8 cellular contexts compared by ENCODE assay signal in genomic region chr11:59556883-59557205, GRCh38. TPM values are rescaled to one million over a fixed set of nuclear protein-coding genes. Genes with fewer than 3 reads are reported as not detected.
A peak's percentile ranks its signal among the peaks of the same experiment; 100 is the strongest.
DNase-seq lines count a peak whose midpoint lies in the region; TF ChIP-seq lines count a peak whose summit lies in the region.

No MANE protein-coding gene starts in this region.

- H3K4me2 ChIP-seq in mesendoderm (ENCODE audit: low read length) = peak overlapping the region; percentile 34

- peak overlapping the region; percentile 40 for H3K18ac ChIP-seq in mesendoderm (ENCODE audit: low read length)

- no peaks in the 10 kb centered on the region for H3K79me2 ChIP-seq in mesendoderm (ENCODE audit: control insufficient read depth, insufficient read depth, low read length)

- no peak overlapping the region for H3K23ac ChIP-seq in mesendoderm (ENCODE audit: low read length)

- H3K9me3 Mint-ChIP-seq in activated naive CD4-positive, alpha-beta T cell treated with anti-CD3 and anti-CD28 coated beads, Interleukin-2, amount 10 ng/mL, durations not matched to agents 7 days and 5 days = no peaks in the 10 kb centered on the region

- no peak overlapping the region for H2BK5ac ChIP-seq in mesendoderm (ENCODE audit: low read length)

- H4K5ac ChIP-seq in mesendoderm (ENCODE audit: low read length) = no peak overlapping the region

- H3K4me1 ChIP-seq in adrenal gland (replicated peaks in 1 of 2) (peaks cover 4 to 29% of the 10 kb centered on the region in 2 donors), mesendoderm (ENCODE audit: control insufficient read depth, low read depth, low read length) (peaks cover 4% of the 10 kb centered on the region)

- in situ Hi-C loops in KBM-7 (cut with MboI; ENCODE audit: low pct_unique_long_range_greater_than_20kb, low sequenced_read_pairs) = no loop called here

- no peak overlapping the region for H2AK5ac ChIP-seq in mesendoderm (ENCODE audit: low read length)

- peak overlapping the region in 3 of 5 donors; percentile 36 to 70 (median 37) for H3K27ac ChIP-seq in adrenal gland
- no peak overlapping the region for H3K27ac ChIP-seq in mesendoderm (ENCODE audit: low read depth, low read length)

- H2BK15ac ChIP-seq in mesendoderm (replicated peaks; ENCODE audit: low read depth) = no peak overlapping the region

- H3K27ac Mint-ChIP-seq in activated naive CD4-positive, alpha-beta T cell treated with anti-CD3 and anti-CD28 coated beads, Interleukin-2, amount 10 ng/mL, durations not matched to agents 7 days and 5 days = no peak overlapping the region

- intact Hi-C loops in adrenal gland (cut with DNase I) = no loop called here

- no peak overlapping the region for H3K4ac ChIP-seq in mesendoderm (ENCODE audit: low read depth, low read length)

- 29 to 46% (median 36%) methylated on average over 11 of the region's 11 CpGs for WGBS in adrenal gland, 4 donors
- no CpG with 5 or more reads among the region's 11 CpGs for WGBS in mesendoderm (ENCODE audit: extremely low coverage, insufficient coverage, low lambda C conversion rate)

- H3K56ac ChIP-seq in mesendoderm (ENCODE audit: low read length) = no peak overlapping the region

- TF ChIP-seq POLR2A in adrenal gland (IDR thresholded peaks at IDR 0.05) = no peak

- peaks cover 2% of the 10 kb centered on the region for H3K36me3 Mint-ChIP-seq in activated naive CD4-positive, alpha-beta T cell treated with anti-CD3 and anti-CD28 coated beads, Interleukin-2, amount 10 ng/mL, durations not matched to agents 7 days and 5 days

- H3K9me3 ChIP-seq in adrenal gland (replicated peaks in 1 of 3) = no peaks in the 10 kb centered on the region

- H3K79me1 ChIP-seq in mesendoderm (ENCODE audit: low read length) = no peaks in the 10 kb centered on the region

- H3K36me3 ChIP-seq in adrenal gland (replicated peaks in 1 of 2) (no peaks in the 10 kb centered on the region), mesendoderm (ENCODE audit: control insufficient read depth, insufficient read depth, low read length) (no peaks in the 10 kb centered on the region)

- H4K8ac ChIP-seq in mesendoderm (ENCODE audit: low read depth, low read length) = no peak overlapping the region

- H2BK120ac ChIP-seq in mesendoderm (ENCODE audit: low read depth, low read length) = no peak overlapping the region

- peak overlapping the region in 1 of 4 donors; percentile 29 for H3K4me3 ChIP-seq in adrenal gland
- no peak overlapping the region for H3K4me3 ChIP-seq in mesendoderm (ENCODE audit: low read length)

- H3K4me1 Mint-ChIP-seq in activated naive CD4-positive, alpha-beta T cell treated with anti-CD3 and anti-CD28 coated beads, Interleukin-2, amount 10 ng/mL, durations not matched to agents 7 days and 5 days = peaks cover 57% of the 10 kb centered on the region

- peak overlapping the region; percentile 51 for H3K4me3 Mint-ChIP-seq in activated naive CD4-positive, alpha-beta T cell treated with anti-CD3 and anti-CD28 coated beads, Interleukin-2, amount 10 ng/mL, durations not matched to agents 7 days and 5 days

- CTCF ChIA-PET in activated naive CD4-positive, alpha-beta T cell treated with anti-CD3 and anti-CD28 coated beads, Interleukin-2, amount 10 ng/mL, durations not matched to agents 7 days and 5 days (lab: Charles Lee) = interaction anchor here (1.3 kb wide), 1 partner anchor 9 kb away, joined by 5 read pairs; no protein-coding TSS in a partner anchor

- H3K27me3 Mint-ChIP-seq in activated naive CD4-positive, alpha-beta T cell treated with anti-CD3 and anti-CD28 coated beads, Interleukin-2, amount 10 ng/mL, durations not matched to agents 7 days and 5 days = peaks cover 73% of the 10 kb centered on the region

- no peak for DNase-seq in activated naive CD4-positive, alpha-beta T cell treated with anti-CD3 and anti-CD28 coated beads, Interleukin-2, amount 10 ng/mL, durations not matched to agents 7 days and 5 days
- DNase-seq in activated naive CD4-positive, alpha-beta T cell treated with Interleukin-2 at 50 U/mL for 16 hours = no peak
- DNase-seq in NAMALWA (ENCODE audit: low spot score) (peak; percentile 68), adrenal gland (no peak), mesendoderm (no peak), KBM-7 (no peak), NCI-H2029 treated with DMSO at 0.1 percent for 48 hours (lab: John Stamatoyannopoulos, UW) (no peak)
- DNase-seq in stimulated activated naive CD4-positive, alpha-beta T cell treated with Interleukin-2 at 50 U/mL for 16 hours (lab: John Stamatoyannopoulos, UW) = no peak

- TF ChIP-seq CTCF in adrenal gland (IDR thresholded peaks at IDR 0.05) = no peak

- peak overlapping the region; percentile 0 for H3K9ac ChIP-seq in mesendoderm (ENCODE audit: low read length)

- H3K27me3 ChIP-seq in adrenal gland (no peaks in the 10 kb centered on the region), mesendoderm (ENCODE audit: insufficient read depth, low read length, poor library complexity) (no peaks in the 10 kb centered on the region)

RNA-seq across cellular contexts. Expression of gene OR4D9, which starts 45.5 kb away (rescaled TPM):
- total RNA-seq in adrenal gland = not detected
- polyA plus RNA-seq in adrenal gland = not detected
- not detected for polyA plus RNA-seq in mesendoderm (2013, experiment 1 of 2)
- polyA plus RNA-seq in mesendoderm (2013, experiment 2 of 2) = not detected

RNA-seq across cellular contexts. Expression of gene OR4D11, which starts 53.5 kb away (rescaled TPM):
- not detected for total RNA-seq in adrenal gland
- polyA plus RNA-seq in adrenal gland = not detected
- not detected for polyA plus RNA-seq in mesendoderm (2013, experiment 1 of 2)
- polyA plus RNA-seq in mesendoderm (2013, experiment 2 of 2) = not detected

RNA-seq across cellular contexts. Expression of gene OSBP, which starts 58.7 kb away (rescaled TPM):
- 100 to 1,000 TPM in 1 of 8 donors, 10 to 100 TPM in 7; 44.0 to 117 (median 88.6) TPM for total RNA-seq in adrenal gland
- 100 to 1,000 TPM in 1 of 3 donors, 10 to 100 TPM in 2; 15.3 to 120 (median 18.5) TPM for polyA plus RNA-seq in adrenal gland
- polyA plus RNA-seq in mesendoderm (2013, experiment 1 of 2) = 21.5 TPM
- polyA plus RNA-seq in mesendoderm (2013, experiment 2 of 2) = 21.1 TPM
